Comparison of ENCODE assay signal across 17 cellular contexts in the genomic region with DNA sequence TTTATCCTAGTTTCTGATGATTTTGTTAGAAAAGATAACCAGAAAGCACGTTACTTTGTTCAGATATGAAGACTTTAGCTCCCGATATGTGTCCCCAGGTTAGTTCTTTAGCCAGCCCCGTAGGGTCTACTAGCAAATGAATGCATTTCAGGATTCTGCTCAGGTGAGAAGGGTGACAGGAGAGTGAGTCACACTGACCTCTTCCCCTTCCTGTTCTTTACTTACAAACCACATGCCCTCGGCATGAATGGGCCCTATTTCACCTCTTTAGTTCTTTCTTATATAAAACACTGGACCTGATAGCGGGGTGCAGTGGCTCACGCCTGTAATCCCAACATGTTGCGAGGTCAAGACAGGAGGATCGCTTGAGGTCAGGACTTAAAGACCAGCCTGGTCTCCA.
DNase-seq lines count a peak whose midpoint lies in the region; ATAC-seq and TF ChIP-seq lines count a peak whose summit lies in the region.
"Had no signal": no experiment of that assay in that cellular context is flagged by ENCODE, and none has a peak within 500 bp of the region (broad histone marks: within the 10 kb centered on the region; RNA-seq: fewer than 3 reads in every experiment).

No MANE protein-coding gene starts in this region.

- peak overlapping the region; percentile 50 for H3K4me3 Mint-ChIP-seq in MCF 10A (ENCODE audit: unreplicated experiment)

- H3K4me1 ChIP-seq in breast epithelium, result no peaks in the 10 kb centered on the region

- H3K27ac Mint-ChIP-seq in MCF 10A (ENCODE audit: low read depth, unreplicated experiment), result peak overlapping the region; percentile 75

- no peaks in the 10 kb centered on the region for H3K27me3 ChIP-seq in breast epithelium
- H3K27me3 ChIP-seq: vagina had no signal

- H3K4me3 ChIP-seq in breast epithelium, result no peak overlapping the region
- H3K4me3 ChIP-seq: lung, vagina had no signal

- TF ChIP-seq POLR2A in breast epithelium (IDR thresholded peaks at IDR 0.05), result no peak

- H3K9me3 ChIP-seq in breast epithelium, result no peaks in the 10 kb centered on the region
- H3K9me3 ChIP-seq: vagina had no signal

- H3K9me3 Mint-ChIP-seq in MCF 10A (ENCODE audit: unreplicated experiment), result no peaks in the 10 kb centered on the region

- peak; percentile 77 for DNase-seq in MCF 10A (ENCODE audit: unreplicated experiment)
- no peak for DNase-seq in breast epithelium (ENCODE audit: low spot score in 2 of 2)
- DNase-seq in M059J (ENCODE audit: low read depth), result peak; percentile 59
- DNase-seq in NCI-H187 treated with DMSO at 0.1 percent for 48 hours (lab: John Stamatoyannopoulos, UW), result no peak
- DNase-seq in left lobe of liver (ENCODE audit: low spot score), result no peak
- no peak for DNase-seq in left ventricle myocardium superior
- DNase-seq: AML-193; aorta; effector CD8-positive, alpha-beta T cell; head of caudate nucleus; NCI-H1417 treated with DMSO at 0.1 percent for 48 hours; nucleus accumbens; stimulated activated CD4-positive, alpha-beta T cell treated with anti-CD3 and anti-CD28 coated beads, Interleukin-12 subunit alpha, Interleukin-12 subunit beta, amount 100 ng/mL, for 4 hours had no signal

- H3K36me3 ChIP-seq in breast epithelium, result no peaks in the 10 kb centered on the region
- H3K36me3 ChIP-seq: vagina had no signal

- BruUV-seq in MCF 10A (replicated peaks; lab: Mats Ljungman, UMichigan), result no TSS peak

- intact Hi-C loops in MCF 10A (cut with micrococcal nuclease) (loop anchor here (5.0 kb wide), 1 partner anchor 39 kb away; no protein-coding TSS in a partner anchor), breast epithelium (cut with DNase I; ENCODE audit: low total_unique reads) (no loop called here), left ventricle myocardium superior (cut with micrococcal nuclease) (no loop called here)

- peaks cover 41% of the 10 kb centered on the region for H3K4me1 Mint-ChIP-seq in MCF 10A (ENCODE audit: insufficient read depth, unreplicated experiment)

- no peak overlapping the region for H3K27ac ChIP-seq in breast epithelium
- H3K27ac ChIP-seq: vagina had no signal

- peaks cover 8% of the 10 kb centered on the region for H3K36me3 Mint-ChIP-seq in MCF 10A (ENCODE audit: insufficient read depth, unreplicated experiment)

- TF ChIP-seq CTCF in MCF 10A (IDR thresholded peaks at IDR 0.05; ENCODE audit: unreplicated experiment) (no peak), breast epithelium (IDR thresholded peaks at IDR 0.05) (no peak)

- H3K27me3 Mint-ChIP-seq in MCF 10A (ENCODE audit: insufficient read depth, unreplicated experiment), result no peaks in the 10 kb centered on the region

- peak; percentile 61 for ATAC-seq in esophagus mucosa
- no peak for ATAC-seq in HG02973 (IDR thresholded peaks at IDR 0.05; ENCODE audit: unreplicated experiment)
- ATAC-seq in left lobe of liver, result no peak
- ATAC-seq in left ventricle myocardium superior, result no peak

- POLR2A ChIA-PET in MCF 10A (lab: Yijun Ruan, JAX), result interaction anchor here (0.8 to 2.6 kb wide), 8 partner anchors 9 to 173 kb away, joined by 3 to 10 read pairs (median 4); a partner anchor contains a TSS

- CTCF ChIA-PET in MCF 10A (lab: Yijun Ruan, JAX), result interaction anchor here (0.6 to 1.9 kb wide), 9 partner anchors 9 to 829 kb away, joined by 3 to 6 read pairs (median 3); no protein-coding TSS in a partner anchor

Comparison
In these comparisons a context has a peak if more than half of its experiments do, and no peak if none do; other contexts are left out.
1. DNase-seq: peak in MCF 10A (single experiment) and M059J (single experiment); none in breast epithelium (0 of 2), NCI-H187 treated with DMSO at 0.1 percent for 48 hours (single experiment), left lobe of liver (single experiment) and left ventricle myocardium superior (single experiment).